ENCODE assay signal across 1 cellular context in genomic region chr3:14406336-14406735, GRCh38.
TF ChIP-seq lines count a peak whose summit lies in the region.

No MANE protein-coding gene starts in this region.

TF ChIP-seq in WTC11, 78 proteins besides CTCF, POLR2A, EP300 and RAD21 (continued from another document):
- no peak for TF ChIP-seq E2F1 (CRISPR knock-in tag; IDR thresholded peaks at IDR 0.05)
- no peak for TF ChIP-seq ZBTB43 (CRISPR knock-in tag; IDR thresholded peaks at IDR 0.05)
- no peak for TF ChIP-seq TEAD4 (CRISPR knock-in tag; IDR thresholded peaks at IDR 0.05)
- TF ChIP-seq ZBTB21 (CRISPR knock-in tag; IDR thresholded peaks at IDR 0.05; ENCODE audit: borderline replicate concordance): no peak
- no peak for TF ChIP-seq SOX15 (CRISPR knock-in tag; IDR thresholded peaks at IDR 0.05)
- TF ChIP-seq ZNF512 (CRISPR knock-in tag; IDR thresholded peaks at IDR 0.05; ENCODE audit: borderline replicate concordance): no peak
- TF ChIP-seq JAZF1 (CRISPR knock-in tag; IDR thresholded peaks at IDR 0.05): no peak
- no peak for TF ChIP-seq STAT6 (CRISPR knock-in tag; conservative IDR thresholded peaks at IDR 0.05; ENCODE audit: low read depth)
- no peak for TF ChIP-seq ARID4B (CRISPR knock-in tag; IDR thresholded peaks at IDR 0.05; ENCODE audit: borderline replicate concordance)
- TF ChIP-seq RELA (CRISPR knock-in tag; IDR thresholded peaks at IDR 0.05; ENCODE audit: borderline replicate concordance): no peak
- no peak for TF ChIP-seq ZNF121 (CRISPR knock-in tag; IDR thresholded peaks at IDR 0.05)
- no peak for TF ChIP-seq GABPB1 (CRISPR knock-in tag; IDR thresholded peaks at IDR 0.05)
- TF ChIP-seq KAT7 (CRISPR knock-in tag; IDR thresholded peaks at IDR 0.05; ENCODE audit: borderline replicate concordance): no peak
